In the genomic region with DNA sequence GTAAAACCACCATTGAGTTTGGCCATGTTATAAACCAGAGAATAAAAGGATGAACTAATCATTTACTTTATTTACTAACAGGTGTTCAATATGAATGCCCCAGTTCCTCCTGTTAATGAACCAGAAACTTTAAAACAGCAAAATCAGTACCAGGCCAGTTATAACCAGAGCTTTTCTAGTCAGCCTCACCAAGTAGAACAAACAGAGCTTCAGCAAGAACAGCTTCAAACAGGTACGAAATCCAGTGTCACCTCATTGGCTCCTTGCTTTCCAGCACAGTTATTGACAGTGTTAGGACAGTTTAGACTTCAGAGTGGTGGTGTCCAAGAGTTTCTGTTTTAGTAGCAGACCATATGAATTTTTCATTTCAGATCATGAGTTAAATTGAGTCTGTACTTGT, we compare ENCODE assay signal across 1 cellular context.
TF ChIP-seq lines count a peak whose summit lies in the region.

No MANE protein-coding gene starts in this region.

TF ChIP-seq in HepG2, 621 proteins besides CTCF, POLR2A, EP300 and RAD21:
- TF ChIP-seq AHR (CRISPR knock-in tag; IDR thresholded peaks at IDR 0.05) = no peak
- TF ChIP-seq RBM22 (optimal IDR thresholded peaks at IDR 0.05; ENCODE audit: low read length) = peak; percentile 44
- no peak for TF ChIP-seq FOXK2 (IDR thresholded peaks at IDR 0.05)
- TF ChIP-seq ZNF3 (CRISPR knock-in tag; IDR thresholded peaks at IDR 0.05) = no peak
- no peak for TF ChIP-seq GLI4 (CRISPR knock-in tag; IDR thresholded peaks at IDR 0.05; ENCODE audit: borderline replicate concordance)
- TF ChIP-seq KLF16 (CRISPR knock-in tag; IDR thresholded peaks at IDR 0.05) = no peak
- TF ChIP-seq, protein P1, sequence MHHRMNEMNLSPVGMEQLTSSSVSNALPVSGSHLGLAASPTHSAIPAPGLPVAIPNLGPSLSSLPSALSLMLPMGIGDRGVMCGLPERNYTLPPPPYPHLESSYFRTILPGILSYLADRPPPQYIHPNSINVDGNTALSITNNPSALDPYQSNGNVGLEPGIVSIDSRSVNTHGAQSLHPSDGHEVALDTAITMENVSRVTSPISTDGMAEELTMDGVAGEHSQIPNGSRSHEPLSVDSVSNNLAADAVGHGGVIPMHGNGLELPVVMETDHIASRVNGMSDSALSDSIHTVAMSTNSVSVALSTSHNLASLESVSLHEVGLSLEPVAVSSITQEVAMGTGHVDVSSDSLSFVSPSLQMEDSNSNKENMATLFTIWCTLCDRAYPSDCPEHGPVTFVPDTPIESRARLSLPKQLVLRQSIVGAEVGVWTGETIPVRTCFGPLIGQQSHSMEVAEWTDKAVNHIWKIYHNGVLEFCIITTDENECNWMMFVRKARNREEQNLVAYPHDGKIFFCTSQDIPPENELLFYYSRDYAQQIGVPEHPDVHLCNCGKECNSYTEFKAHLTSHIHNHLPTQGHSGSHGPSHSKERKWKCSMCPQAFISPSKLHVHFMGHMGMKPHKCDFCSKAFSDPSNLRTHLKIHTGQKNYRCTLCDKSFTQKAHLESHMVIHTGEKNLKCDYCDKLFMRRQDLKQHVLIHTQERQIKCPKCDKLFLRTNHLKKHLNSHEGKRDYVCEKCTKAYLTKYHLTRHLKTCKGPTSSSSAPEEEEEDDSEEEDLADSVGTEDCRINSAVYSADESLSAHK (CRISPR knock-in tag; IDR thresholded peaks at IDR 0.05; ENCODE audit: borderline replicate concordance) = no peak
